Comparison of ENCODE assay signal across 11 cellular contexts in the genomic region with DNA sequence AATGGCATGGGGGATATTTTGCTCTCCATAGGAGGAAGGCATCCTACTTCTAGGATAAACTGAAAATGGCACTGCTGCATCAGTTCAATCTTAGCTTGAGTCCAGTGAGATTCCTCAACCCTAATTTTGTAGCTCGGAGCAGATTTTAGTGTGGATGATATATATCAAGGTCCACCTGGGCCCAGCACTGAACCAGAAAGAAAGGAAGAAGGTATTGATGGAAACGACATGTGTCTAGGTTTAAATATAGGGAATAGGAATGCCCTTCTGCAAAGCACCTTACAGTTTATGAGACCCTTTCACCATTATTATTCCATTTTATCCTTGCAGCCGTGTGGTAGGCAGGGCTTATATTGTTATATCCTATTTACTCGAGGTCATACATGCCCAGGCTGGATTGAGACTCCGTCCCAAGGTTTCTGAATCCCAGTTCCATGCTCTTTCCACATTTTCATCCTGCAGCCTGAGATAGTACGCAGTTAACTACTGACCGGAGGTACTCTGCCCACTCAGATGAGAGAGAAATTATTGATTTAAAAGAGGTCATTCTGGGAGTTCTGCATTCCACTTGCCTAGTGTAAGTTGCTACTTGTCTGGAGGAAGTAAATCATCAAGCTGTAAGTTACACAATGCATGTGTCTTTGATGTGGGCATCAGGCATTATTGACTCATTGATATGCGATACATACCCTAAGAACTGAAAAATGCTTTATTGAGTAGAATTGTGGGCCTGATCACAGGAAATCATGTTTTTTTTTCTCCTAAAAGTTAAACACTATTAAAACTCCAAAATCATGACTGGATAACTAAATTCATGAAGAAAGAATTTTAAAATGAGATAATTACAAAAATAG. TPM values are rescaled to one million over a fixed set of nuclear protein-coding genes. Genes with fewer than 3 reads are reported as not detected.
A peak's percentile ranks its signal among the peaks of the same experiment; 100 is the strongest.
DNase-seq lines count a peak whose midpoint lies in the region; ATAC-seq and TF ChIP-seq lines count a peak whose summit lies in the region.
"Had no signal": no experiment of that assay in that cellular context is flagged by ENCODE, and none has a peak within 500 bp of the region (broad histone marks: within the 10 kb centered on the region; RNA-seq: fewer than 3 reads in every experiment).

No MANE protein-coding gene starts in this region.

- CTCF ChIA-PET in A673 (lab: Charles Lee), result no interaction called here

- no peak for TF ChIP-seq POLR2A in upper lobe of left lung (IDR thresholded peaks at IDR 0.05)

- H3K9me3 ChIP-seq in upper lobe of left lung (no peaks in the 10 kb centered on the region), A673 (ENCODE audit: low read depth, low read length, poor library complexity, severe bottlenecking) (no peaks in the 10 kb centered on the region)

- H3K36me3 ChIP-seq in upper lobe of left lung, result no peaks in the 10 kb centered on the region
- no peaks in the 10 kb centered on the region for H3K36me3 ChIP-seq in A673 (ENCODE audit: insufficient read depth, low read length, poor library complexity, severe bottlenecking)

- TF ChIP-seq CTCF in fibroblast of the aortic adventitia (IDR thresholded peaks at IDR 0.05; ENCODE audit: insufficient read depth, low read length) (no peak), upper lobe of left lung (IDR thresholded peaks at IDR 0.05) (no peak), A673 (conservative IDR thresholded peaks at IDR 0.05; ENCODE audit: low read depth, low read length) (no peak)

- peaks cover 0 to 8% (median 2%) of the 10 kb centered on the region in 4 donors for H3K4me1 ChIP-seq in upper lobe of left lung
- peaks cover 15% of the 10 kb centered on the region for H3K4me1 ChIP-seq in A673 (ENCODE audit: insufficient read depth, low read length, poor library complexity, severe bottlenecking)

- H3K27me3 ChIP-seq in upper lobe of left lung (no peaks in the 10 kb centered on the region), A673 (replicated peaks; ENCODE audit: insufficient read depth, low read depth, low read length, poor library complexity) (no peaks in the 10 kb centered on the region)

- DNase-seq in NCI-H2227 treated with DMSO at 0.1 percent for 48 hours (lab: John Stamatoyannopoulos, UW), result peak; percentile 29
- DNase-seq in NCI-H2227 (lab: John Stamatoyannopoulos, UW; ENCODE audit: unreplicated experiment), result no peak
- DNase-seq in T1000 (lab: John Stamatoyannopoulos, UW), result peak; percentile 36
- peak; percentile 83 for DNase-seq in fibroblast of the aortic adventitia (ENCODE audit: low read depth)
- DNase-seq in upper lobe of left lung, result no peak
- DNase-seq in T-helper 2 cell, result no peak
- no peak for DNase-seq in A673 (ENCODE audit: low spot score)
- DNase-seq in activated CD4-positive, alpha-beta T cell treated with anti-CD3 and anti-CD28 coated beads, Interleukin-2, amount 50 U/mL, for 4 hours, result no peak
- DNase-seq: NCI-H187 treated with DMSO at 0.1 percent for 48 hours had no signal

- 59 to 64% methylated on average over 8 of the region's 8 CpGs for WGBS in upper lobe of left lung, 2 donors

- intact Hi-C loops in A673 (cut with micrococcal nuclease; ENCODE audit: unreplicated experiment), result no loop called here

- POLR2A ChIA-PET in A673 (lab: Charles Lee; ENCODE audit: low non-redundant PET), result no interaction called here

- no peak for TF ChIP-seq EP300 in upper lobe of left lung (IDR thresholded peaks at IDR 0.05)

- H3K27ac ChIP-seq in upper lobe of left lung (no peak overlapping the region), A673 (ENCODE audit: low read depth, low read length, poor library complexity, severe bottlenecking) (no peak overlapping the region)
- H3K27ac ChIP-seq: coronary artery had no signal

- peak; percentile 12 to 58 for ATAC-seq in upper lobe of left lung (ENCODE audit: low FRiP score in 2 of 2)

- BruUV-seq in A673 (replicated peaks; lab: Mats Ljungman, UMichigan), result no TSS peak

- no peak overlapping the region for H3K4me3 ChIP-seq in fibroblast of the aortic adventitia (ENCODE audit: low read depth, low read length)
- H3K4me3 ChIP-seq in upper lobe of left lung, result no peak overlapping the region
- no peak overlapping the region for H3K4me3 ChIP-seq in A673 (ENCODE audit: low read depth, low read length, poor library complexity, severe bottlenecking)
- H3K4me3 ChIP-seq: coronary artery had no signal

RNA-seq across cellular contexts. Expression of gene KRT39, which starts 10.1 kb away (rescaled TPM):
- total RNA-seq in fibroblast of the aortic adventitia (ENCODE audit: low replicate concordance), result not detected in 2 replicates
- total RNA-seq in upper lobe of left lung, result not detected
- not detected in 2 replicates for total RNA-seq in A673 (2021)
- total RNA-seq: ureter had no signal

RNA-seq across cellular contexts. Expression of gene KRT23, which starts 19.2 kb away (rescaled TPM):
- not detected in 2 replicates for total RNA-seq in fibroblast of the aortic adventitia (ENCODE audit: low replicate concordance)
- 10 to 100 TPM in 1 of 6 donors, 1 to 10 TPM in 4, under 1 TPM in 1; 0.49 to 10.7 (median 3.1) TPM for total RNA-seq in upper lobe of left lung
- total RNA-seq in A673 (2021), result not detected in 2 replicates

RNA-seq across cellular contexts. Expression of gene KRT40, which starts 27.5 kb away (rescaled TPM):
- total RNA-seq in fibroblast of the aortic adventitia (ENCODE audit: low replicate concordance), result not detected in 2 replicates
- total RNA-seq in upper lobe of left lung, result under 1 TPM in 1 of 6 donors, not detected in 5; 0.24 TPM
- total RNA-seq in A673 (2021), result 0.98 and 1.1 TPM in 2 replicates
- total RNA-seq: ureter had no signal

RNA-seq across cellular contexts. Expression of gene KRTAP3-3, which starts 37.3 kb away (rescaled TPM):
- not detected in 2 replicates for total RNA-seq in fibroblast of the aortic adventitia (ENCODE audit: low replicate concordance)
- total RNA-seq in upper lobe of left lung, result not detected
- not detected in 2 replicates for total RNA-seq in A673 (2021)
- total RNA-seq: ureter had no signal

RNA-seq across cellular contexts. Expression of gene KRTAP3-2, which starts 43.1 kb away (rescaled TPM):
- total RNA-seq in fibroblast of the aortic adventitia (ENCODE audit: low replicate concordance) (not detected in 2 replicates), upper lobe of left lung (not detected), A673 (2021) (not detected in 2 replicates)
- total RNA-seq: ureter had no signal

Comparison
In these comparisons a context has a peak if more than half of its experiments do, and no peak if none do; other contexts are left out.
1. DNase-seq: peak in NCI-H2227 treated with DMSO at 0.1 percent for 48 hours (single experiment), T1000 (single experiment) and fibroblast of the aortic adventitia (single experiment); none in NCI-H2227 (single experiment), upper lobe of left lung (0 of 2), T-helper 2 cell (0 of 5), A673 (single experiment) and activated CD4-positive, alpha-beta T cell treated with anti-CD3 and anti-CD28 coated beads, Interleukin-2, amount 50 U/mL, for 4 hours (0 of 2).